10 cellular contexts compared by ENCODE assay signal in genomic region chr1:85047144-85047471, GRCh38. TPM values are rescaled to one million over a fixed set of nuclear protein-coding genes. Genes with fewer than 3 reads are reported as not detected.
A peak's percentile ranks its signal among the peaks of the same experiment; 100 is the strongest.
DNase-seq lines count a peak whose midpoint lies in the region; ATAC-seq and TF ChIP-seq lines count a peak whose summit lies in the region.
"Had no signal": no experiment of that assay in that cellular context is flagged by ENCODE, and none has a peak within 500 bp of the region (broad histone marks: within the 10 kb centered on the region; RNA-seq: fewer than 3 reads in every experiment).

No MANE protein-coding gene starts in this region.

- no peaks in the 10 kb centered on the region for H3K36me3 Mint-ChIP-seq in activated T-cell treated with anti-CD3 and anti-CD28 coated beads, Interleukin-2, amount 50 U/mL, for 4 hours (ENCODE audit: insufficient read depth)
- no peaks in the 10 kb centered on the region for H3K36me3 Mint-ChIP-seq in T-helper 17 cell (ENCODE audit: low read depth)

- peaks cover 23% of the 10 kb centered on the region for H3K4me1 Mint-ChIP-seq in activated T-cell treated with anti-CD3 and anti-CD28 coated beads, Interleukin-2, amount 50 U/mL, for 4 hours (ENCODE audit: low read depth)
- peaks cover 14% of the 10 kb centered on the region for H3K4me1 Mint-ChIP-seq in T-helper 17 cell

- peaks cover 56% of the 10 kb centered on the region for H3K27me3 Mint-ChIP-seq in activated T-cell treated with anti-CD3 and anti-CD28 coated beads, Interleukin-2, amount 50 U/mL, for 4 hours (ENCODE audit: low read depth)
- peaks cover 41% of the 10 kb centered on the region for H3K27me3 Mint-ChIP-seq in T-helper 17 cell

- H3K27ac Mint-ChIP-seq in T-helper 17 cell = no peak overlapping the region

- H3K36me3 ChIP-seq in stomach = no peaks in the 10 kb centered on the region

- no peak for TF ChIP-seq EP300 in stomach (IDR thresholded peaks at IDR 0.05)

- H3K9me3 ChIP-seq in T-helper 17 cell (ENCODE audit: control insufficient read depth, low read length, poor library complexity, severe bottlenecking) (no peaks in the 10 kb centered on the region), iPS-18c (ENCODE audit: control insufficient read depth, insufficient read depth, low read length) (no peaks in the 10 kb centered on the region), stomach (no peaks in the 10 kb centered on the region)

- TF ChIP-seq POLR2A in stomach (IDR thresholded peaks at IDR 0.05) = no peak

- no peak for ATAC-seq in activated T-cell treated with anti-CD3 and anti-CD28 coated beads, Interleukin-2, amount 50 U/mL, for 4 hours
- no peak for ATAC-seq in T-helper 17 cell

- peak overlapping the region; percentile 65; the same call in 1 of the 2 replicates for H3K4me3 ChIP-seq in iPS-18c (ENCODE audit: insufficient read depth, low read depth, low read length)
- peak overlapping the region; percentile 57 to 75 (median 61) for H3K4me3 ChIP-seq in stomach

- intact Hi-C loops in stomach (cut with DNase I; ENCODE audit: low total_unique reads) = no loop called here

- H3K9me3 Mint-ChIP-seq in activated T-cell treated with anti-CD3 and anti-CD28 coated beads, Interleukin-2, amount 50 U/mL, for 4 hours = no peaks in the 10 kb centered on the region

- H3K4me1 ChIP-seq in stomach = peaks cover 13 to 23% (median 20%) of the 10 kb centered on the region in 4 donors

- H3K4me3 Mint-ChIP-seq in activated T-cell treated with anti-CD3 and anti-CD28 coated beads, Interleukin-2, amount 50 U/mL, for 4 hours = peak overlapping the region; percentile 42
- H3K4me3 Mint-ChIP-seq in T-helper 17 cell = peak overlapping the region; percentile 59

- no peak for TF ChIP-seq CTCF in stomach (IDR thresholded peaks at IDR 0.05)

- H3K27me3 ChIP-seq in stomach = peaks cover 0 to 54% (median 22%) of the 10 kb centered on the region in 3 donors

- no peak for DNase-seq in activated T-cell treated with anti-CD3 and anti-CD28 coated beads, Interleukin-2, amount 50 U/mL, for 4 hours
- DNase-seq in activated T-cell treated with anti-CD3 and anti-CD28 coated beads, Interleukin-2, amount 50 U/mL, for 48 hours = no peak
- no peak for DNase-seq in T-helper 17 cell
- no peak for DNase-seq in stomach
- DNase-seq in inferior parietal cortex (ENCODE audit: extremely low spot score) = no peak
- no peak for DNase-seq in NCI-H345 treated with DMSO at 0.1 percent for 48 hours (lab: John Stamatoyannopoulos, UW; ENCODE audit: unreplicated experiment)
- no peak for DNase-seq in EL
- DNase-seq: NCI-H1694 had no signal

- no peak overlapping the region for H3K27ac ChIP-seq in stomach
- H3K27ac ChIP-seq: epithelial cell of prostate had no signal

- WGBS in stomach, 5 donors = 18 to 40% (median 26%) methylated on average over 12 of the region's 12 CpGs

RNA-seq across cellular contexts. Expression of gene MCOLN3, which starts 1.2 kb away (rescaled TPM):
- total RNA-seq in activated T-cell treated with anti-CD3 and anti-CD28 coated beads, Interleukin-2, amount 50 U/mL, for 4 hours = under 1 TPM in 2 of 3 donors, not detected in 1; 0.08 to 0.19 TPM
- total RNA-seq in T-helper 17 cell = 1 to 10 TPM; 3.2 to 5.1 TPM
- 1 to 10 TPM in 2 of 5 donors, under 1 TPM in 1, not detected in 2; 0.89 to 7.3 (median 2.6) TPM for total RNA-seq in stomach
- 1 to 10 TPM in 2 of 3 donors, under 1 TPM in 1; 1.00 to 1.4 (median 1.4) TPM for polyA plus RNA-seq in stomach

RNA-seq across cellular contexts. Expression of gene MCOLN2, which starts 50.2 kb away (rescaled TPM):
- total RNA-seq in activated T-cell treated with anti-CD3 and anti-CD28 coated beads, Interleukin-2, amount 50 U/mL, for 4 hours = 10 to 100 TPM; 32.9 to 67.7 (median 54.8) TPM
- total RNA-seq in T-helper 17 cell = 10 to 100 TPM; 19.3 to 26.7 TPM
- total RNA-seq in stomach = 10 to 100 TPM in 1 of 5 donors, 1 to 10 TPM in 2, not detected in 2; 1.7 to 27.2 (median 2.2) TPM
- 1 to 10 TPM in 2 of 3 donors, under 1 TPM in 1; 0.50 to 2.0 (median 1.7) TPM for polyA plus RNA-seq in stomach
